10 cellular contexts compared by ENCODE assay signal in genomic region chr17:43467981-43468541, GRCh38. TPM values are rescaled to one million over a fixed set of nuclear protein-coding genes. Genes with fewer than 3 reads are reported as not detected.
DNase-seq lines count a peak whose midpoint lies in the region; ATAC-seq and TF ChIP-seq lines count a peak whose summit lies in the region.
"Had no signal": no experiment of that assay in that cellular context is flagged by ENCODE, and none has a peak within 500 bp of the region (broad histone marks: within the 10 kb centered on the region; RNA-seq: fewer than 3 reads in every experiment).

No MANE protein-coding gene starts in this region.

- H3K36me3 ChIP-seq in BJ (ENCODE audit: control insufficient read depth, insufficient read depth, low read length): no peaks in the 10 kb centered on the region
- H3K36me3 ChIP-seq in ectodermal cell (ENCODE audit: control insufficient read depth, insufficient read depth, low read length): no peaks in the 10 kb centered on the region

- H3K4me1 ChIP-seq in ectodermal cell (ENCODE audit: control insufficient read depth, insufficient read depth, low read length): peaks cover 7% of the 10 kb centered on the region

- peak overlapping the region; percentile 3 for H3K27ac ChIP-seq in ectodermal cell (ENCODE audit: insufficient read depth, low read depth, low read length, poor library complexity, severe bottlenecking)
- H3K27ac ChIP-seq: SK-N-MC had no signal

- DNase-seq in BJ (ENCODE audit: low read depth): peak; percentile 93
- peak; percentile 86 for DNase-seq in NCI-H2171 (lab: John Stamatoyannopoulos, UW)
- peak; percentile 86 for DNase-seq in non-pigmented ciliary epithelial cell (ENCODE audit: low read depth)
- no peak for DNase-seq in UCSD-AML1 (lab: John Stamatoyannopoulos, UW; ENCODE audit: unreplicated experiment)
- no peak for DNase-seq in OCI-M2 (lab: John Stamatoyannopoulos, UW; ENCODE audit: unreplicated experiment)
- no peak for DNase-seq in activated CD8-positive, alpha-beta memory T cell treated with anti-CD3 and anti-CD28 coated beads for 24 hours
- DNase-seq: DMS79 had no signal

- CTCF ChIA-PET in BJ (lab: Yijun Ruan, JAX): interaction anchor here (1.1 to 4.0 kb wide), 4 partner anchors 10 to 74 kb away, joined by 3 to 51 read pairs (median 12); partner anchors contain the start of gene DHX8

- no peak for TF ChIP-seq CTCF in BJ (IDR thresholded peaks at IDR 0.05; ENCODE audit: insufficient read depth, low read depth, low read length)

- no peaks in the 10 kb centered on the region; the same call in 1 of the 2 replicates for H3K27me3 ChIP-seq in BJ (ENCODE audit: control insufficient read depth, insufficient read depth, low read length)
- H3K27me3 ChIP-seq in ectodermal cell (ENCODE audit: control insufficient read depth, insufficient read depth, low read length, poor library complexity, severe bottlenecking): no peaks in the 10 kb centered on the region

- no peak for ATAC-seq in GM18873 (IDR thresholded peaks at IDR 0.05; ENCODE audit: low FRiP score, unreplicated experiment)

- H3K4me3 ChIP-seq in BJ (ENCODE audit: low read depth, low read length) (no peak overlapping the region), ectodermal cell (ENCODE audit: insufficient read depth, low read depth, low read length) (no peak overlapping the region)
- H3K4me3 ChIP-seq: SK-N-MC had no signal

- POLR2A ChIA-PET in BJ (lab: Charles Lee): interaction anchor here (0.6 to 1.8 kb wide), 6 partner anchors 61 to 107 kb away, joined by 3 to 9 read pairs (median 4); partner anchors contain the start of gene ARL4D

- no peaks in the 10 kb centered on the region for H3K9me3 ChIP-seq in ectodermal cell (ENCODE audit: control insufficient read depth, low read length)

- WGBS in ectodermal cell, 2 experiments: 82% methylated on average over 6 of the region's 6 CpGs

RNA-seq across cellular contexts. Expression of gene DHX8, which starts 15.7 kb away (rescaled TPM):
- 40.0 and 42.7 TPM in 2 replicates for polyA plus RNA-seq in BJ (2011; rRNA removed)
- 41.9 and 60.3 TPM in 2 replicates for polyA minus RNA-seq in BJ (2011; rRNA and poly(A)+ RNA removed)
- polyA plus RNA-seq in ectodermal cell (2013, experiment 1 of 4): 52.2 TPM
- 56.5 TPM for polyA plus RNA-seq in ectodermal cell (2013, experiment 2 of 4)
- polyA plus RNA-seq in ectodermal cell (2013, experiment 3 of 4): 29.1 TPM
- 34.0 TPM for polyA plus RNA-seq in ectodermal cell (2013, experiment 4 of 4)

Comparison
In these comparisons a context has a peak if more than half of its experiments do, and no peak if none do; other contexts are left out.
1. DNase-seq: peak in BJ (single experiment), NCI-H2171 (single experiment) and non-pigmented ciliary epithelial cell (single experiment); none in UCSD-AML1 (single experiment), OCI-M2 (single experiment) and activated CD8-positive, alpha-beta memory T cell treated with anti-CD3 and anti-CD28 coated beads for 24 hours (single experiment).